12 cellular contexts compared by ENCODE assay signal in the genomic region with DNA sequence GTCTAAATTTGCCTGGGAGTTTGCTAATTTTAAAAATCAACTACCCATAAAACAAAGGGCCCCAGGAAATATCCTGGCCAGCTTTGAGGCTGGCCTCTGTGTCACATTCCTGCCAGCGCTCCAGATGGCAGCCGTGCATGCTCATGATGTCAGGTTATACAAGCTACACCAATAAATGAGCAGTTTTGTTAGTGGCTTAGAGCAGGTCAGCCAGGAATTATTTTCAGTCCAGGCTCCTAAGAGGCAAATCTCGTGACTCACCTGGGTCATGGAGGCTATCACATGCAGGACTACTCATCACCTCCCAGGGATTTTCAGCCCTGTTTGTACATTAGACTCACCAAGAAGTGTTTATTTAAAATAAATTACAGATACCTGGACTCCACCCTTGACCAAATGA. TPM values are rescaled to one million over a fixed set of nuclear protein-coding genes. Genes with fewer than 3 reads are reported as not detected.
DNase-seq lines count a peak whose midpoint lies in the region; ATAC-seq and TF ChIP-seq lines count a peak whose summit lies in the region.
"Had no signal": no experiment of that assay in that cellular context is flagged by ENCODE, and none has a peak within 500 bp of the region (broad histone marks: within the 10 kb centered on the region; RNA-seq: fewer than 3 reads in every experiment).

No MANE protein-coding gene starts in this region.

- no peaks in the 10 kb centered on the region for H3K27me3 ChIP-seq in left ventricle myocardium inferior (ENCODE audit: low read depth)

- no peaks in the 10 kb centered on the region for H3K27me3 Mint-ChIP-seq in type B pancreatic cell
- H3K27me3 Mint-ChIP-seq in CD14-positive monocyte (ENCODE audit: low read depth in 3 of 3): peaks cover 0 to under 1% (median 0%) of the 10 kb centered on the region in 3 donors
- no peaks in the 10 kb centered on the region for H3K27me3 Mint-ChIP-seq in chondrocyte (ENCODE audit: low read depth)
- H3K27me3 Mint-ChIP-seq: activated CD4-positive, alpha-beta memory T cell treated with anti-CD3 and anti-CD28 coated beads for 36 hours had no signal

- no peaks in the 10 kb centered on the region for H3K36me3 Mint-ChIP-seq in type B pancreatic cell
- H3K36me3 Mint-ChIP-seq in CD14-positive monocyte: peaks cover 21 to 40% of the 10 kb centered on the region in 2 donors
- no peaks in the 10 kb centered on the region for H3K36me3 Mint-ChIP-seq in chondrocyte (ENCODE audit: low read depth)
- H3K36me3 Mint-ChIP-seq: activated CD4-positive, alpha-beta memory T cell treated with anti-CD3 and anti-CD28 coated beads for 36 hours had no signal

- no peaks in the 10 kb centered on the region for H3K36me3 ChIP-seq in left ventricle myocardium inferior

- H3K9me3 Mint-ChIP-seq in type B pancreatic cell: no peaks in the 10 kb centered on the region
- H3K9me3 Mint-ChIP-seq in CD14-positive monocyte: no peaks in the 10 kb centered on the region
- no peaks in the 10 kb centered on the region for H3K9me3 Mint-ChIP-seq in chondrocyte (ENCODE audit: low read depth)
- H3K9me3 Mint-ChIP-seq: activated CD4-positive, alpha-beta memory T cell treated with anti-CD3 and anti-CD28 coated beads for 36 hours had no signal

- peaks cover 9% of the 10 kb centered on the region for H3K4me1 ChIP-seq in left ventricle myocardium inferior

- ATAC-seq in GM21528 (IDR thresholded peaks at IDR 0.05; ENCODE audit: low FRiP score, unreplicated experiment): no peak
- ATAC-seq: GM12878 had no signal

- intact Hi-C loops in left ventricle myocardium inferior (cut with micrococcal nuclease) (no loop called here), CD14-positive monocyte (cut with micrococcal nuclease) (no loop called here)

- H3K4me1 Mint-ChIP-seq in type B pancreatic cell (ENCODE audit: unreplicated experiment) (peaks cover 6% of the 10 kb centered on the region), CD14-positive monocyte (no peaks in the 10 kb centered on the region), chondrocyte (ENCODE audit: low read depth) (peaks cover 6% of the 10 kb centered on the region)

- H3K4me3 Mint-ChIP-seq in type B pancreatic cell (no peak overlapping the region), CD14-positive monocyte (no peak overlapping the region), chondrocyte (ENCODE audit: unreplicated experiment) (no peak overlapping the region)
- H3K4me3 Mint-ChIP-seq: activated CD4-positive, alpha-beta memory T cell treated with anti-CD3 and anti-CD28 coated beads for 36 hours had no signal

- DNase-seq in DMS53 (lab: John Stamatoyannopoulos, UW) (peak; percentile 28), DMS53 treated with DMSO at 0.1 percent for 48 hours (lab: John Stamatoyannopoulos, UW; ENCODE audit: unreplicated experiment) (no peak), amniotic epithelial cell (ENCODE audit: low read depth) (peak; percentile 76), left ventricle myocardium inferior (peak; percentile 30), type B pancreatic cell (ENCODE audit: extremely low spot score, unreplicated experiment) (no peak), CD14-positive monocyte (ENCODE audit: low spot score) (no peak), chondrocyte (ENCODE audit: low spot score) (no peak)
- DNase-seq: activated CD4-positive, alpha-beta memory T cell treated with anti-CD3 and anti-CD28 coated beads for 36 hours; RPMI8226; stimulated activated naive CD4-positive, alpha-beta T cell treated with Interleukin-2 at 50 U/mL for 16 hours had no signal

- no peak overlapping the region for H3K4me3 ChIP-seq in left ventricle myocardium inferior
- H3K4me3 ChIP-seq: GM12878 had no signal

- H3K27ac ChIP-seq in left ventricle myocardium inferior (replicated peaks): peak overlapping the region; percentile 74

- H3K27ac Mint-ChIP-seq in type B pancreatic cell: peak overlapping the region; percentile 53
- no peak overlapping the region for H3K27ac Mint-ChIP-seq in CD14-positive monocyte
- H3K27ac Mint-ChIP-seq in chondrocyte (ENCODE audit: unreplicated experiment): no peak overlapping the region
- H3K27ac Mint-ChIP-seq: activated CD4-positive, alpha-beta memory T cell treated with anti-CD3 and anti-CD28 coated beads for 36 hours had no signal

- no peaks in the 10 kb centered on the region for H3K9me3 ChIP-seq in left ventricle myocardium inferior (replicated peaks)

- TF ChIP-seq CTCF in left ventricle myocardium inferior (IDR thresholded peaks at IDR 0.05; ENCODE audit: borderline replicate concordance) (no peak), type B pancreatic cell (conservative IDR thresholded peaks at IDR 0.05) (no peak), CD14-positive monocyte (IDR thresholded peaks at IDR 0.05) (no peak), chondrocyte (IDR thresholded peaks at IDR 0.05) (no peak)

RNA-seq across cellular contexts. Expression of a gene that starts 31.7 kb away (rescaled TPM):
- total RNA-seq in left ventricle myocardium inferior (3.7 TPM), type B pancreatic cell (ENCODE audit: low replicate concordance) (23.2 and 29.3 TPM in 2 replicates), chondrocyte (3.7 to 6.8 TPM (median 4.3 TPM) in 3 replicates)
- 10 to 100 TPM; 24.6 to 42.0 TPM for polyA plus RNA-seq in CD14-positive monocyte

Comparison
In these comparisons a context has a peak if more than half of its experiments do, and no peak if none do; other contexts are left out.
1. DNase-seq: peak in DMS53 (single experiment), amniotic epithelial cell (single experiment) and left ventricle myocardium inferior (single experiment); none in DMS53 treated with DMSO at 0.1 percent for 48 hours (single experiment), type B pancreatic cell (single experiment), CD14-positive monocyte (single experiment) and chondrocyte (single experiment).